ENCODE assay signal across 31 cellular contexts in genomic region chr3:179509701-179510100, GRCh38.
"Had no signal": no experiment of that assay in that cellular context is flagged by ENCODE, and none has a peak within 500 bp of the region (broad histone marks: within the 10 kb centered on the region; RNA-seq: fewer than 3 reads in every experiment).

No MANE protein-coding gene starts in this region.

- H3K4me3 ChIP-seq: adrenal gland, body of pancreas, breast epithelium had no signal

- ATAC-seq: activated CD8-positive, alpha-beta T cell treated with anti-CD3 and anti-CD28 coated beads for 36 hours; activated naive CD4-positive, alpha-beta T cell treated with anti-CD3 and anti-CD28 coated beads, Interleukin-2, amount 50 U/mL, for 72 hours; activated T-cell treated with anti-CD3 and anti-CD28 coated beads, Interleukin-2, amount 50 U/mL, for 4 hours; activated T-cell treated with anti-CD3 and anti-CD28 coated beads, Interleukin-2, amount 50 U/mL, for 72 hours; activated T-helper 17 cell treated with anti-CD3 and anti-CD28 coated beads, Interleukin-2, amount 50 U/mL, for 72 hours; body of pancreas had no signal

- H3K27me3 ChIP-seq: adrenal gland, body of pancreas, brain microvascular endothelial cell, breast epithelium had no signal

- H3K27ac ChIP-seq: adrenal gland, body of pancreas, brain microvascular endothelial cell, breast epithelium, VCaP had no signal

- DNase-seq: activated B cell treated with CpG ODN at 0.5 μM for 24 hours; activated CD4-positive, alpha-beta memory T cell treated with anti-CD3 and anti-CD28 coated beads for 36 hours; activated CD4-positive, alpha-beta T cell treated with anti-CD3 and anti-CD28 coated beads for 4 hours; activated CD4-positive, alpha-beta T cell treated with anti-CD3 and anti-CD28 coated beads, Interleukin-2, amount 10 ng/mL, durations not matched to agents 24 days and 14 days; activated CD4-positive, alpha-beta T cell treated with anti-CD3 and anti-CD28 coated beads, Interleukin-2, amount 50 U/mL, for 1 hour; activated CD4-positive, alpha-beta T cell treated with anti-CD3 and anti-CD28 coated beads, Interleukin-2, amount 50 U/mL, for 4 hours; activated CD4-positive, CD25-positive, alpha-beta regulatory T cell treated with anti-CD3 and anti-CD28 coated beads, Interleukin-2, amount 50 U/mL, for 72 hours; activated CD8-positive, alpha-beta memory T cell treated with anti-CD3 and anti-CD28 coated beads, Interleukin-2, amount 50 U/mL, for 4 hours; activated CD8-positive, alpha-beta T cell treated with anti-CD3 and anti-CD28 coated beads for 36 hours; activated effector memory CD4-positive, alpha-beta T cell treated with anti-CD3 and anti-CD28 coated beads, Interleukin-2, amount 50 U/mL, for 16 hours; activated gamma-delta T cell treated with Interleukin-2 at 50 U/mL for 16 hours; activated naive CD4-positive, alpha-beta T cell; activated naive CD4-positive, alpha-beta T cell treated with anti-CD3 and anti-CD28 coated beads for 36 hours; activated naive CD4-positive, alpha-beta T cell treated with anti-CD3 and anti-CD28 coated beads, Interleukin-2, amount 50 U/mL, for 16 hours; activated naive CD8-positive, alpha-beta T cell treated with anti-CD3 and anti-CD28 coated beads for 36 hours; activated T-cell treated with anti-CD3 and anti-CD28 coated beads for 4 hours; activated T-cell treated with anti-CD3 and anti-CD28 coated beads, Interleukin-2, amount 50 U/mL, for 1 hour; activated T-cell treated with anti-CD3 and anti-CD28 coated beads, Interleukin-2, amount 50 U/mL, for 4 hours; activated T-cell treated with anti-CD3 and anti-CD28 coated beads, Interleukin-2, amount 50 U/mL, for 72 hours; adrenal gland; amniotic stem cell; aorta; body of pancreas; brain microvascular endothelial cell; central memory CD4-positive, alpha-beta T cell; T-helper 2 cell; T-helper 9 cell had no signal

- H3K4me1 ChIP-seq: adrenal gland, body of pancreas, breast epithelium had no signal

- H3K9me3 ChIP-seq: adrenal gland, body of pancreas, breast epithelium had no signal

- H3K36me3 ChIP-seq: adrenal gland, brain microvascular endothelial cell, breast epithelium had no signal
